ENCODE assay signal across 13 cellular contexts in genomic region chr6:79005024-79005423, GRCh38.
"Had no signal": no experiment of that assay in that cellular context is flagged by ENCODE, and none has a peak within 500 bp of the region (broad histone marks: within the 10 kb centered on the region; RNA-seq: fewer than 3 reads in every experiment).

No MANE protein-coding gene starts in this region.

- ATAC-seq: gastroesophageal sphincter; mucosa of descending colon; naive thymus-derived CD4-positive, alpha-beta T cell; stimulated activated naive B cell treated with anti-CD40 and anti-IgM and Interleukin-4, amounts not matched to agents 10 μg/mL and 1 μg/mL and 100 μg/mL, for 72 hours had no signal

- H3K27ac ChIP-seq: gastroesophageal sphincter, tibial artery had no signal

- H3K27me3 Mint-ChIP-seq: naive thymus-derived CD4-positive, alpha-beta T cell; stimulated activated naive B cell treated with anti-CD40 and anti-IgM and Interleukin-4, amounts not matched to agents 10 μg/mL and 1 μg/mL and 100 μg/mL, for 72 hours had no signal

- H3K4me3 Mint-ChIP-seq: naive thymus-derived CD4-positive, alpha-beta T cell; stimulated activated naive B cell treated with anti-CD40 and anti-IgM and Interleukin-4, amounts not matched to agents 10 μg/mL and 1 μg/mL and 100 μg/mL, for 72 hours had no signal

- H3K9me3 Mint-ChIP-seq: naive thymus-derived CD4-positive, alpha-beta T cell; stimulated activated naive B cell treated with anti-CD40 and anti-IgM and Interleukin-4, amounts not matched to agents 10 μg/mL and 1 μg/mL and 100 μg/mL, for 72 hours had no signal

- H3K4me3 ChIP-seq: gastroesophageal sphincter, mucosa of descending colon, tibial artery had no signal

- DNase-seq: activated naive CD4-positive, alpha-beta T cell; activated T-cell treated with anti-CD3 and anti-CD28 coated beads for 4 hours; caudate nucleus; cortex of kidney; effector CD8-positive, alpha-beta T cell; islet precursor cell; mucosa of descending colon; naive thymus-derived CD4-positive, alpha-beta T cell; retina; stimulated activated naive B cell treated with anti-CD40 and anti-IgM and Interleukin-4, amounts not matched to agents 10 μg/mL and 1 μg/mL and 100 μg/mL, for 72 hours; SW 1271; tibial artery had no signal

- H3K9me3 ChIP-seq: gastroesophageal sphincter, mucosa of descending colon, tibial artery had no signal

- H3K27me3 ChIP-seq: gastroesophageal sphincter, tibial artery had no signal

- H3K27ac Mint-ChIP-seq: stimulated activated naive B cell treated with anti-CD40 and anti-IgM and Interleukin-4, amounts not matched to agents 10 μg/mL and 1 μg/mL and 100 μg/mL, for 72 hours had no signal
